35 cellular contexts compared by ENCODE assay signal in the genomic region with DNA sequence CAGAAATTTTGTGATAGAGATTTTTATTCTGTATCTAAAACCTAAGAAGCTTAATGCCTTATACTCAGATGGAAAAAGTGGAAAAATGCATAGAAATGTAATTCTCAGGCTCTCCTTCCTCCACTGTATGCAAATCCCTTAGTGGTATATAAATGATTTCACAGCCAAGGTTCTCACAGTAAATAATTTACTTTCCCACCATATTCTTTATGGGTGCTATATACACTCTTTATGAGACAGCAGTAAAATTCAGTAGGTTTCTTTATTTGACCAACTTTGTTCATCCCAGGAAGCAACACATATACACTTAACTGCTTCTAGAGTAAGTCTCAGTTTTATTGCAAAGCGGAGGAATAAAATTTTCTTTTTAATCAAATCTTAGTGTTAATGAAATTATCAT.
"Had no signal": no experiment of that assay in that cellular context is flagged by ENCODE, and none has a peak within 500 bp of the region (broad histone marks: within the 10 kb centered on the region; RNA-seq: fewer than 3 reads in every experiment).

No MANE protein-coding gene starts in this region.

- H3K9me3 ChIP-seq: ascending aorta had no signal

- FAIRE-seq: bronchial epithelial cell, TTC549 had no signal

- H3K4me3 Mint-ChIP-seq: activated B cell treated with CpG ODN at 0.5 μM for 24 hours; activated CD4-positive, alpha-beta memory T cell treated with anti-CD3 and anti-CD28 coated beads, Interleukin-2, amount 10 ng/mL, durations not matched to agents 7 days and 5 days; activated CD4-positive, alpha-beta T cell treated with anti-CD3 and anti-CD28 coated beads, Interleukin-2, amount 10 ng/mL, durations not matched to agents 7 days and 5 days; activated CD8-positive, alpha-beta memory T cell treated with anti-CD3 and anti-CD28 coated beads, Interleukin-2, amount 10 ng/mL, durations not matched to agents 7 days and 5 days; activated CD8-positive, alpha-beta T cell treated with anti-CD3 and anti-CD28 coated beads, Interleukin-2, amount 10 ng/mL, durations not matched to agents 7 days and 5 days; activated naive CD4-positive, alpha-beta T cell treated with anti-CD3 and anti-CD28 coated beads, Interleukin-2, amount 10 ng/mL, durations not matched to agents 7 days and 5 days; activated naive CD4-positive, alpha-beta T cell treated with anti-CD3 and anti-CD28 coated beads, Interleukin-2, amount 50 U/mL, for 24 hours; activated naive CD8-positive, alpha-beta T cell; activated naive CD8-positive, alpha-beta T cell treated with anti-CD3 and anti-CD28 coated beads, Interleukin-2, amount 10 ng/mL, durations not matched to agents 7 days and 5 days; activated naive CD8-positive, alpha-beta T cell treated with anti-CD3 and anti-CD28 coated beads, Interleukin-2, amount 50 U/mL, for 24 hours; activated T-cell treated with anti-CD3 and anti-CD28 coated beads, Interleukin-2, amount 50 U/mL, for 24 hours; central memory CD8-positive, alpha-beta T cell; T-cell; T-helper 2 cell treated with Interferon-gamma antibody and Interleukin-4, amounts not matched to agents 5 μg/mL and 100 μg/mL, for 36 hours had no signal

- H3K4me3 ChIP-seq: ascending aorta, cardiac muscle cell had no signal

- ATAC-seq: activated CD8-positive, alpha-beta memory T cell treated with anti-CD3 and anti-CD28 coated beads, Interleukin-2, amount 10 ng/mL, durations not matched to agents 7 days and 5 days; activated CD8-positive, alpha-beta T cell treated with anti-CD3 and anti-CD28 coated beads, Interleukin-2, amount 10 ng/mL, durations not matched to agents 7 days and 5 days; activated naive CD8-positive, alpha-beta T cell treated with anti-CD3 and anti-CD28 coated beads, Interleukin-2, amount 50 U/mL, for 24 hours; T-cell had no signal

- H3K27ac Mint-ChIP-seq: activated B cell treated with CpG ODN at 0.5 μM for 24 hours; activated CD4-positive, alpha-beta memory T cell treated with anti-CD3 and anti-CD28 coated beads, Interleukin-2, amount 10 ng/mL, durations not matched to agents 7 days and 5 days; activated CD4-positive, alpha-beta T cell treated with anti-CD3 and anti-CD28 coated beads, Interleukin-2, amount 10 ng/mL, durations not matched to agents 7 days and 5 days; activated CD8-positive, alpha-beta memory T cell treated with anti-CD3 and anti-CD28 coated beads, Interleukin-2, amount 10 ng/mL, durations not matched to agents 7 days and 5 days; activated CD8-positive, alpha-beta T cell treated with anti-CD3 and anti-CD28 coated beads, Interleukin-2, amount 10 ng/mL, durations not matched to agents 7 days and 5 days; activated naive CD4-positive, alpha-beta T cell treated with anti-CD3 and anti-CD28 coated beads, Interleukin-2, amount 10 ng/mL, durations not matched to agents 7 days and 5 days; activated naive CD4-positive, alpha-beta T cell treated with anti-CD3 and anti-CD28 coated beads, Interleukin-2, amount 50 U/mL, for 24 hours; activated naive CD8-positive, alpha-beta T cell; activated naive CD8-positive, alpha-beta T cell treated with anti-CD3 and anti-CD28 coated beads, Interleukin-2, amount 10 ng/mL, durations not matched to agents 7 days and 5 days; activated naive CD8-positive, alpha-beta T cell treated with anti-CD3 and anti-CD28 coated beads, Interleukin-2, amount 50 U/mL, for 24 hours; activated T-cell treated with anti-CD3 and anti-CD28 coated beads, Interleukin-2, amount 50 U/mL, for 24 hours; activated T-helper 2 cell treated with anti-CD3 and anti-CD28 coated beads, Interferon-gamma antibody, Interleukin-2, Interleukin-4, amounts not matched to agents 10 μg/mL and 5 μg/mL and 100 μg/mL, durations not matched to agents 14 hours and 24 hours and 36 hours; brain; T-cell; T-helper 2 cell treated with Interferon-gamma antibody and Interleukin-4, amounts not matched to agents 5 μg/mL and 100 μg/mL, for 36 hours had no signal

- H3K36me3 ChIP-seq: ascending aorta, cardiac muscle cell had no signal

- H3K4me1 Mint-ChIP-seq: activated B cell treated with CpG ODN at 0.5 μM for 24 hours; activated CD4-positive, alpha-beta memory T cell treated with anti-CD3 and anti-CD28 coated beads, Interleukin-2, amount 10 ng/mL, durations not matched to agents 7 days and 5 days; activated CD4-positive, alpha-beta T cell treated with anti-CD3 and anti-CD28 coated beads, Interleukin-2, amount 10 ng/mL, durations not matched to agents 7 days and 5 days; activated CD8-positive, alpha-beta memory T cell treated with anti-CD3 and anti-CD28 coated beads, Interleukin-2, amount 10 ng/mL, durations not matched to agents 7 days and 5 days; activated naive CD4-positive, alpha-beta T cell treated with anti-CD3 and anti-CD28 coated beads, Interleukin-2, amount 10 ng/mL, durations not matched to agents 7 days and 5 days; activated naive CD4-positive, alpha-beta T cell treated with anti-CD3 and anti-CD28 coated beads, Interleukin-2, amount 50 U/mL, for 24 hours; activated naive CD8-positive, alpha-beta T cell treated with anti-CD3 and anti-CD28 coated beads, Interleukin-2, amount 10 ng/mL, durations not matched to agents 7 days and 5 days; activated naive CD8-positive, alpha-beta T cell treated with anti-CD3 and anti-CD28 coated beads, Interleukin-2, amount 50 U/mL, for 24 hours; central memory CD8-positive, alpha-beta T cell; T-cell had no signal

- H3K27ac ChIP-seq: ascending aorta, cardiac muscle cell, VCaP had no signal

- H3K36me3 Mint-ChIP-seq: activated CD8-positive, alpha-beta memory T cell treated with anti-CD3 and anti-CD28 coated beads, Interleukin-2, amount 10 ng/mL, durations not matched to agents 7 days and 5 days; activated naive CD4-positive, alpha-beta T cell treated with anti-CD3 and anti-CD28 coated beads, Interleukin-2, amount 10 ng/mL, durations not matched to agents 7 days and 5 days; activated naive CD4-positive, alpha-beta T cell treated with anti-CD3 and anti-CD28 coated beads, Interleukin-2, amount 50 U/mL, for 24 hours; activated naive CD8-positive, alpha-beta T cell; activated naive CD8-positive, alpha-beta T cell treated with anti-CD3 and anti-CD28 coated beads, Interleukin-2, amount 10 ng/mL, durations not matched to agents 7 days and 5 days; brain; T-cell had no signal

- H3K27me3 Mint-ChIP-seq: activated B cell treated with CpG ODN at 0.5 μM for 24 hours; activated CD4-positive, alpha-beta memory T cell treated with anti-CD3 and anti-CD28 coated beads, Interleukin-2, amount 10 ng/mL, durations not matched to agents 7 days and 5 days; activated CD4-positive, alpha-beta T cell treated with anti-CD3 and anti-CD28 coated beads, Interleukin-2, amount 10 ng/mL, durations not matched to agents 7 days and 5 days; activated CD8-positive, alpha-beta memory T cell treated with anti-CD3 and anti-CD28 coated beads, Interleukin-2, amount 10 ng/mL, durations not matched to agents 7 days and 5 days; activated naive CD4-positive, alpha-beta T cell treated with anti-CD3 and anti-CD28 coated beads, Interleukin-2, amount 10 ng/mL, durations not matched to agents 7 days and 5 days; activated naive CD4-positive, alpha-beta T cell treated with anti-CD3 and anti-CD28 coated beads, Interleukin-2, amount 50 U/mL, for 24 hours; activated naive CD8-positive, alpha-beta T cell; activated naive CD8-positive, alpha-beta T cell treated with anti-CD3 and anti-CD28 coated beads, Interleukin-2, amount 10 ng/mL, durations not matched to agents 7 days and 5 days; activated naive CD8-positive, alpha-beta T cell treated with anti-CD3 and anti-CD28 coated beads, Interleukin-2, amount 50 U/mL, for 24 hours; activated T-cell treated with anti-CD3 and anti-CD28 coated beads, Interleukin-2, amount 50 U/mL, for 24 hours; central memory CD8-positive, alpha-beta T cell; T-cell had no signal

- H3K27me3 ChIP-seq: ascending aorta, cardiac muscle cell had no signal

- DNase-seq: activated B cell treated with CpG ODN at 0.5 μM for 24 hours; activated CD4-positive, alpha-beta memory T cell treated with anti-CD3 and anti-CD28 coated beads, Interleukin-2, amount 10 ng/mL, durations not matched to agents 7 days and 5 days; activated CD4-positive, alpha-beta T cell treated with anti-CD3 and anti-CD28 coated beads for 48 hours; activated CD4-positive, alpha-beta T cell treated with anti-CD3 and anti-CD28 coated beads, Interleukin-2, amount 10 ng/mL, durations not matched to agents 7 days and 5 days; activated CD4-positive, alpha-beta T cell treated with anti-CD3 and anti-CD28 coated beads, Interleukin-2, amount 50 U/mL, for 48 hours; activated CD4-positive, CD25-positive, alpha-beta regulatory T cell treated with anti-CD3 and anti-CD28 coated beads, Interleukin-2, amount 50 U/mL, for 72 hours; activated CD8-positive, alpha-beta memory T cell treated with anti-CD3 and anti-CD28 coated beads for 24 hours; activated CD8-positive, alpha-beta memory T cell treated with anti-CD3 and anti-CD28 coated beads, Interleukin-2, amount 10 ng/mL, durations not matched to agents 7 days and 5 days; activated CD8-positive, alpha-beta memory T cell treated with anti-CD3 and anti-CD28 coated beads, Interleukin-2, amount 50 U/mL, for 48 hours; activated CD8-positive, alpha-beta T cell treated with anti-CD3 and anti-CD28 coated beads, Interleukin-2, amount 10 ng/mL, durations not matched to agents 7 days and 5 days; activated effector memory CD4-positive, alpha-beta T cell treated with Interleukin-2 at 50 U/mL for 16 hours; activated gamma-delta T cell; activated naive CD4-positive, alpha-beta T cell treated with anti-CD3 and anti-CD28 coated beads, Interleukin-2, amount 10 ng/mL, durations not matched to agents 7 days and 5 days; activated naive CD4-positive, alpha-beta T cell treated with Interleukin-2 at 50 U/mL for 16 hours; activated naive CD8-positive, alpha-beta T cell treated with anti-CD3 and anti-CD28 coated beads, Interleukin-2, amount 10 ng/mL, durations not matched to agents 7 days and 5 days; activated naive CD8-positive, alpha-beta T cell treated with anti-CD3 and anti-CD28 coated beads, Interleukin-2, amount 50 U/mL, for 24 hours; activated T-cell treated with anti-CD3 and anti-CD28 coated beads, Interleukin-2, amount 50 U/mL, for 24 hours; activated T-cell treated with anti-CD3 and anti-CD28 coated beads, Interleukin-2, amount 50 U/mL, for 48 hours; amygdala; anterior cingulate cortex; caudate nucleus; T-cell; T-helper 2 cell; T-helper 9 cell had no signal

- H3K4me1 ChIP-seq: ascending aorta had no signal
